27 cellular contexts compared by ENCODE assay signal in the genomic region with DNA sequence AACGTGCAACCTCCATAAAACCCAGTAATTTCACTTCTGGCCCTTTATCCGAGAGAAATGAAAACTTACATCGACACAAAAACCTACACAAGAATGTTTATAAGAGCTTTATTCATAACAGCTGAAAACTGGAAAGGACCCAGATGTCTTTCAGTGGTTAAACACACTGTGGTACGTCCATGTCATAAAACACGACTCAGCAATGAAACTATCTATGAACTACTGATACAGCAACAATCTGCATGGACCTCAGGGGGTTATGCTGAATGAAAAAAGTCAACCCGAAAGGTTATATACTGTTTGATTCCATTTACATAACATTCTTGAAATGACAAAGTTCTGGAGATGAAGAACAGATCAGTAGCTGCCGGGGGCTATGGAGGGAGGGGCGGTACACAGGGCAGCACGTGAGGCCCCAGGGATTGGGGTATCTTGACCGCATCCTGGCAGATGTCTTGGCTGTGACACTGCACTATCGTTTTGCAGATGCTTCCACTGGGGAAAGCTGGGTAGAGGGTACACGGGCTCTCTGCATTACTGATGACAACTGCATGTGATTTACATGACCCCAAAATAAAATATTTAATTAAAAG. TPM values are rescaled to one million over a fixed set of nuclear protein-coding genes. Genes with fewer than 3 reads are reported as not detected.
A peak's percentile ranks its signal among the peaks of the same experiment; 100 is the strongest.
DNase-seq lines count a peak whose midpoint lies in the region; ATAC-seq lines count a peak whose summit lies in the region.
"Had no signal": no experiment of that assay in that cellular context is flagged by ENCODE, and none has a peak within 500 bp of the region (broad histone marks: within the 10 kb centered on the region; RNA-seq: fewer than 3 reads in every experiment).

No MANE protein-coding gene starts in this region.

- peaks cover 0 to 15% (median 6%) of the 10 kb centered on the region in 11 experiments; a peak in 14 of 22 replicates for H3K36me3 ChIP-seq in BLaER1 treated with 17β-estradiol and CSF1 and Interleukin-3, amounts not matched to agents 10 nM and 100 nM
- H3K36me3 ChIP-seq: breast epithelium had no signal

- H3K4me2 ChIP-seq in BLaER1 treated with 17β-estradiol and CSF1 and Interleukin-3, amounts not matched to agents 10 nM and 100 nM, result peak overlapping the region; percentile 49 to 92 (median 85)

- H3K4me3 ChIP-seq in BLaER1 treated with 17β-estradiol and CSF1 and Interleukin-3, amounts not matched to agents 10 nM and 100 nM, result peak overlapping the region in 6 of 10 experiments; percentile 16 to 46 (median 32); a peak in 8 of 20 replicates
- H3K4me3 ChIP-seq: breast epithelium, left ventricle myocardium inferior, skin epidermis, upper lobe of left lung had no signal

- no peaks in the 10 kb centered on the region for H3K9me3 Mint-ChIP-seq in activated T-cell treated with anti-CD3 and anti-CD28 coated beads, Interleukin-2, amount 50 U/mL, for 4 hours
- no peaks in the 10 kb centered on the region for H3K9me3 Mint-ChIP-seq in T-helper 2 cell treated with Interferon-gamma antibody and Interleukin-4, amounts not matched to agents 5 μg/mL and 100 μg/mL, for 36 hours
- H3K9me3 Mint-ChIP-seq: T-cell had no signal

- H3K27me3 ChIP-seq in BLaER1 treated with 17β-estradiol and CSF1 and Interleukin-3, amounts not matched to agents 10 nM and 100 nM, result no peaks in the 10 kb centered on the region
- H3K27me3 ChIP-seq: breast epithelium, upper lobe of left lung had no signal

- in situ Hi-C loops in KBM-7 (cut with MboI; ENCODE audit: low pct_unique_long_range_greater_than_20kb, low sequenced_read_pairs), result no loop called here

- peak overlapping the region in 8 of 11 experiments; percentile 28 to 85 (median 74); a peak in 15 of 22 replicates for H3K27ac ChIP-seq in BLaER1 treated with 17β-estradiol and CSF1 and Interleukin-3, amounts not matched to agents 10 nM and 100 nM
- H3K27ac ChIP-seq: breast epithelium, epithelial cell of prostate, left ventricle myocardium inferior, upper lobe of left lung had no signal

- H4K20me1 ChIP-seq in BLaER1 treated with 17β-estradiol and CSF1 and Interleukin-3, amounts not matched to agents 10 nM and 100 nM, result peaks cover 12 to 47% (median 21%) of the 10 kb centered on the region in 11 experiments; a peak in 17 of 22 replicates

- peak overlapping the region; percentile 21 for H3K4me3 Mint-ChIP-seq in activated T-cell treated with anti-CD3 and anti-CD28 coated beads, Interleukin-2, amount 50 U/mL, for 4 hours
- H3K4me3 Mint-ChIP-seq in T-helper 2 cell treated with Interferon-gamma antibody and Interleukin-4, amounts not matched to agents 5 μg/mL and 100 μg/mL, for 36 hours, result no peak overlapping the region

- H3K9me3 ChIP-seq in BLaER1 treated with 17β-estradiol and CSF1 and Interleukin-3, amounts not matched to agents 10 nM and 100 nM (replicated peaks in 1 of 11), result peaks cover 0 to 5% (median 0%) of the 10 kb centered on the region in 11 experiments; a peak in 3 of 22 replicates
- H3K9me3 ChIP-seq: breast epithelium, left ventricle myocardium inferior, upper lobe of left lung had no signal

- H3K4me1 ChIP-seq in BLaER1 treated with 17β-estradiol and CSF1 and Interleukin-3, amounts not matched to agents 10 nM and 100 nM, result peaks cover 28 to 52% (median 43%) of the 10 kb centered on the region in 10 experiments
- H3K4me1 ChIP-seq: breast epithelium had no signal

- H3K9ac ChIP-seq in BLaER1 treated with 17β-estradiol and CSF1 and Interleukin-3, amounts not matched to agents 10 nM and 100 nM, result peak overlapping the region in 8 of 11 experiments; percentile 26 to 77 (median 64); a peak in 13 of 22 replicates

- peak overlapping the region; percentile 39 for H3K27ac Mint-ChIP-seq in T-helper 2 cell treated with Interferon-gamma antibody and Interleukin-4, amounts not matched to agents 5 μg/mL and 100 μg/mL, for 36 hours
- H3K27ac Mint-ChIP-seq: T-cell had no signal

- no peaks in the 10 kb centered on the region for H3K27me3 Mint-ChIP-seq in activated T-cell treated with anti-CD3 and anti-CD28 coated beads, Interleukin-2, amount 50 U/mL, for 4 hours (ENCODE audit: low read depth)
- H3K27me3 Mint-ChIP-seq in T-helper 2 cell treated with Interferon-gamma antibody and Interleukin-4, amounts not matched to agents 5 μg/mL and 100 μg/mL, for 36 hours (ENCODE audit: low read depth), result no peaks in the 10 kb centered on the region
- H3K27me3 Mint-ChIP-seq: T-cell had no signal

- no peak for DNase-seq in activated T-cell treated with anti-CD3 and anti-CD28 coated beads, Interleukin-2, amount 50 U/mL, for 4 hours
- DNase-seq in activated T-cell treated with anti-CD3 and anti-CD28 coated beads, Interleukin-2, amount 50 U/mL, for 48 hours, result no peak
- no peak for DNase-seq in T-helper 2 cell treated with Interferon-gamma antibody and Interleukin-4, amounts not matched to agents 5 μg/mL and 100 μg/mL, for 36 hours (ENCODE audit: low spot score)
- DNase-seq in mesenteric fat pad (ENCODE audit: low spot score), result peak; percentile 47
- no peak for DNase-seq in NAMALWA (ENCODE audit: low spot score)
- DNase-seq in KBM-7, result no peak
- DNase-seq: amygdala; Calu3; effector CD4-positive, alpha-beta T cell; left ventricle myocardium inferior; MM.1S; NCI-H1436; NCI-H2107; NCI-H748 treated with DMSO at 0.1 percent for 48 hours; substantia nigra; T-cell; upper lobe of left lung had no signal

- no peak for ATAC-seq in activated T-cell treated with anti-CD3 and anti-CD28 coated beads, Interleukin-2, amount 50 U/mL, for 4 hours
- ATAC-seq in HG03378 (IDR thresholded peaks at IDR 0.05; ENCODE audit: unreplicated experiment), result no peak
- ATAC-seq: activated CD4-positive, CD25-positive, alpha-beta regulatory T cell treated with anti-CD3 and anti-CD28 coated beads, Interleukin-2, amount 50 U/mL, for 24 hours; HCT116; T-cell had no signal

- H3K36me3 Mint-ChIP-seq in activated T-cell treated with anti-CD3 and anti-CD28 coated beads, Interleukin-2, amount 50 U/mL, for 4 hours (ENCODE audit: insufficient read depth), result peaks cover 19% of the 10 kb centered on the region
- peaks cover 26% of the 10 kb centered on the region for H3K36me3 Mint-ChIP-seq in T-helper 2 cell treated with Interferon-gamma antibody and Interleukin-4, amounts not matched to agents 5 μg/mL and 100 μg/mL, for 36 hours (ENCODE audit: low read depth)

- H3K4me1 Mint-ChIP-seq in activated T-cell treated with anti-CD3 and anti-CD28 coated beads, Interleukin-2, amount 50 U/mL, for 4 hours (ENCODE audit: low read depth), result peaks cover 41% of the 10 kb centered on the region
- H3K4me1 Mint-ChIP-seq in T-helper 2 cell treated with Interferon-gamma antibody and Interleukin-4, amounts not matched to agents 5 μg/mL and 100 μg/mL, for 36 hours (ENCODE audit: low read depth), result peaks cover 30% of the 10 kb centered on the region

RNA-seq across cellular contexts. Expression of a gene that starts 4.1 kb away (rescaled TPM):
- total RNA-seq in activated T-cell treated with anti-CD3 and anti-CD28 coated beads, Interleukin-2, amount 50 U/mL, for 4 hours, result 1 to 10 TPM; 4.7 to 7.8 (median 5.7) TPM
- 6.5 TPM for total RNA-seq in mesenteric fat pad

RNA-seq across cellular contexts. Expression of a gene that starts 4.2 kb away (rescaled TPM):
- total RNA-seq in activated T-cell treated with anti-CD3 and anti-CD28 coated beads, Interleukin-2, amount 50 U/mL, for 4 hours, result 100 to 1,000 TPM in 2 of 3 donors, 10 to 100 TPM in 1; 73.1 to 120 (median 104) TPM
- 112 TPM for total RNA-seq in mesenteric fat pad

RNA-seq across cellular contexts. Expression of a gene that starts 22.6 kb away (rescaled TPM):
- total RNA-seq in activated T-cell treated with anti-CD3 and anti-CD28 coated beads, Interleukin-2, amount 50 U/mL, for 4 hours, result under 1 TPM in 1 of 3 donors, not detected in 2; 0.23 TPM
- not detected for total RNA-seq in mesenteric fat pad
- total RNA-seq: activated CD8-positive, alpha-beta memory T cell treated with anti-CD3 and anti-CD28 coated beads for 36 hours; Calu3; Daoy; osteocyte; T-cell; upper lobe of left lung had no signal

RNA-seq across cellular contexts. Expression of a gene that starts 57.5 kb away (rescaled TPM):
- 100 to 1,000 TPM in 2 of 3 donors, 10 to 100 TPM in 1; 98.9 to 107 (median 101) TPM for total RNA-seq in activated T-cell treated with anti-CD3 and anti-CD28 coated beads, Interleukin-2, amount 50 U/mL, for 4 hours
- total RNA-seq in mesenteric fat pad, result 66.7 TPM
